In genomic region chr14:105490572-105491365, GRCh38 we compare ENCODE assay signal across 1 cellular context.
TF ChIP-seq lines count a peak whose summit lies in the region.

A gene with protein sequence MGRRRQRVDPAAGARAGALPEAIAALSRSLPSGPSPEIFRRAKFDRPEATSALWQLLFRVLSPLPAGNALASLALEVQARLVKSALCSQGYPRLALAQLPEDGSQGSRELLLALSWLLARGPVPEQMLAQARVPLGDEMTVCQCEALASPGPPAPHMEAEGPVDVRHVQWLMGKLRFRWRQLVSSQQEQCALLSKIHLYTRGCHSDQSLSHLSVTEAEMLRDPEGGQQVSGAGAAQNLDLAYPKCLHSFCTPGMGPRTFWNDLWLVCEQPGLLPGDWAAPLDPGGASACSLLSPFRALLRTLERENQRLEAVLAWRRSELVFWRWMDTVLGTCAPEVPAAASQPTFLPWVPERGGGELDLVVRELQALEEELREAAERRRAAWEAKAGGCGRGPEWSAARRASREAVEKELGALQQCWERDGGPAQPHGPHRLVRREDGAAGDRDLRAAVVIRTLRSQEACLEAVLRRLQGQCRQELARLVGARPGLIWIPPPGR (plus strand): TSS chr14:105491246. CDS start chr14:105491376, 130 bp downstream.

TF ChIP-seq in K562, 482 proteins besides CTCF, POLR2A, EP300 and RAD21 (continued from another document and continues in another):
- TF ChIP-seq ARID4B (CRISPR knock-in tag; IDR thresholded peaks at IDR 0.05) = no peak; the same call in 1 of the 2 replicates
- peak; percentile 92 for TF ChIP-seq NFYB (IDR thresholded peaks at IDR 0.05; ENCODE audit: extremely low read depth, insufficient read length)
- TF ChIP-seq NEUROD1 (IDR thresholded peaks at IDR 0.05; ENCODE audit: borderline replicate concordance, low read depth, low read length, partially characterized antibody) = peak; percentile 80
- TF ChIP-seq NONO (IDR thresholded peaks at IDR 0.05; ENCODE audit: low read depth in 2 of 2, low read length in 1 of 2) = peak; percentile 49 to 91; a peak in 3 of 4 replicates
- TF ChIP-seq, protein P1, sequence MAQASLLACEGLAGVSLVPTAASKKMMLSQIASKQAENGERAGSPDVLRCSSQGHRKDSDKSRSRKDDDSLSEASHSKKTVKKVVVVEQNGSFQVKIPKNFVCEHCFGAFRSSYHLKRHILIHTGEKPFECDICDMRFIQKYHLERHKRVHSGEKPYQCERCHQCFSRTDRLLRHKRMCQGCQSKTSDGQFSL (CRISPR knock-in tag; IDR thresholded peaks at IDR 0.05) = no peak
- TF ChIP-seq, protein P1 (tag; IDR thresholded peaks at IDR 0.05) = no peak
- TF ChIP-seq, protein P2, sequence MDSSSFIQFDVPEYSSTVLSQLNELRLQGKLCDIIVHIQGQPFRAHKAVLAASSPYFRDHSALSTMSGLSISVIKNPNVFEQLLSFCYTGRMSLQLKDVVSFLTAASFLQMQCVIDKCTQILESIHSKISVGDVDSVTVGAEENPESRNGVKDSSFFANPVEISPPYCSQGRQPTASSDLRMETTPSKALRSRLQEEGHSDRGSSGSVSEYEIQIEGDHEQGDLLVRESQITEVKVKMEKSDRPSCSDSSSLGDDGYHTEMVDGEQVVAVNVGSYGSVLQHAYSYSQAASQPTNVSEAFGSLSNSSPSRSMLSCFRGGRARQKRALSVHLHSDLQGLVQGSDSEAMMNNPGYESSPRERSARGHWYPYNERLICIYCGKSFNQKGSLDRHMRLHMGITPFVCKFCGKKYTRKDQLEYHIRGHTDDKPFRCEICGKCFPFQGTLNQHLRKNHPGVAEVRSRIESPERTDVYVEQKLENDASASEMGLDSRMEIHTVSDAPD (CRISPR knock-in tag; IDR thresholded peaks at IDR 0.05) = no peak
- no peak for TF ChIP-seq ZC3H8 (IDR thresholded peaks at IDR 0.05)
- TF ChIP-seq ASH1L (IDR thresholded peaks at IDR 0.05; ENCODE audit: borderline replicate concordance, low read depth, partially characterized antibody) = peak; percentile 96
- peak; percentile 74 for TF ChIP-seq TAF1 (IDR thresholded peaks at IDR 0.05; ENCODE audit: control insufficient read depth, extremely low read depth, insufficient read depth, low read length, severe bottlenecking)
- peak; percentile 37; the same call in 1 of the 2 replicates for TF ChIP-seq BACH1 (tag; IDR thresholded peaks at IDR 0.05)
- peak; percentile 68 for TF ChIP-seq CREB1 (IDR thresholded peaks at IDR 0.05)
- peak; percentile 77 for TF ChIP-seq CREB1 (CRISPR knock-in tag; IDR thresholded peaks at IDR 0.05)
- peak; percentile 87 for TF ChIP-seq ZBED1 (IDR thresholded peaks at IDR 0.05)
- no peak for TF ChIP-seq COPS2 (conservative IDR thresholded peaks at IDR 0.05)
- no peak for TF ChIP-seq ZNF707 (CRISPR knock-in tag; conservative IDR thresholded peaks at IDR 0.05)
- TF ChIP-seq TAL1 (IDR thresholded peaks at IDR 0.05) = no peak
- peak; percentile 95 for TF ChIP-seq ZNF175 (CRISPR knock-in tag; IDR thresholded peaks at IDR 0.05; ENCODE audit: low read depth)
- TF ChIP-seq ZNF316 (IDR thresholded peaks at IDR 0.05) = no peak
- TF ChIP-seq, protein P3, sequence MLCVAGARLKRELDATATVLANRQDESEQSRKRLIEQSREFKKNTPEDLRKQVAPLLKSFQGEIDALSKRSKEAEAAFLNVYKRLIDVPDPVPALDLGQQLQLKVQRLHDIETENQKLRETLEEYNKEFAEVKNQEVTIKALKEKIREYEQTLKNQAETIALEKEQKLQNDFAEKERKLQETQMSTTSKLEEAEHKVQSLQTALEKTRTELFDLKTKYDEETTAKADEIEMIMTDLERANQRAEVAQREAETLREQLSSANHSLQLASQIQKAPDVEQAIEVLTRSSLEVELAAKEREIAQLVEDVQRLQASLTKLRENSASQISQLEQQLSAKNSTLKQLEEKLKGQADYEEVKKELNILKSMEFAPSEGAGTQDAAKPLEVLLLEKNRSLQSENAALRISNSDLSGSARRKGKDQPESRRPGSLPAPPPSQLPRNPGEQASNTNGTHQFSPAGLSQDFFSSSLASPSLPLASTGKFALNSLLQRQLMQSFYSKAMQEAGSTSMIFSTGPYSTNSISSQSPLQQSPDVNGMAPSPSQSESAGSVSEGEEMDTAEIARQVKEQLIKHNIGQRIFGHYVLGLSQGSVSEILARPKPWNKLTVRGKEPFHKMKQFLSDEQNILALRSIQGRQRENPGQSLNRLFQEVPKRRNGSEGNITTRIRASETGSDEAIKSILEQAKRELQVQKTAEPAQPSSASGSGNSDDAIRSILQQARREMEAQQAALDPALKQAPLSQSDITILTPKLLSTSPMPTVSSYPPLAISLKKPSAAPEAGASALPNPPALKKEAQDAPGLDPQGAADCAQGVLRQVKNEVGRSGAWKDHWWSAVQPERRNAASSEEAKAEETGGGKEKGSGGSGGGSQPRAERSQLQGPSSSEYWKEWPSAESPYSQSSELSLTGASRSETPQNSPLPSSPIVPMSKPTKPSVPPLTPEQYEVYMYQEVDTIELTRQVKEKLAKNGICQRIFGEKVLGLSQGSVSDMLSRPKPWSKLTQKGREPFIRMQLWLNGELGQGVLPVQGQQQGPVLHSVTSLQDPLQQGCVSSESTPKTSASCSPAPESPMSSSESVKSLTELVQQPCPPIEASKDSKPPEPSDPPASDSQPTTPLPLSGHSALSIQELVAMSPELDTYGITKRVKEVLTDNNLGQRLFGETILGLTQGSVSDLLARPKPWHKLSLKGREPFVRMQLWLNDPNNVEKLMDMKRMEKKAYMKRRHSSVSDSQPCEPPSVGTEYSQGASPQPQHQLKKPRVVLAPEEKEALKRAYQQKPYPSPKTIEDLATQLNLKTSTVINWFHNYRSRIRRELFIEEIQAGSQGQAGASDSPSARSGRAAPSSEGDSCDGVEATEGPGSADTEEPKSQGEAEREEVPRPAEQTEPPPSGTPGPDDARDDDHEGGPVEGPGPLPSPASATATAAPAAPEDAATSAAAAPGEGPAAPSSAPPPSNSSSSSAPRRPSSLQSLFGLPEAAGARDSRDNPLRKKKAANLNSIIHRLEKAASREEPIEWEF (CRISPR knock-in tag; IDR thresholded peaks at IDR 0.05) = peak; percentile 88
- TF ChIP-seq SOX6 (IDR thresholded peaks at IDR 0.05) = 0 out of 2 replicates have a peak, but pooled peaks have one; percentile 20
- TF ChIP-seq SMARCB1 (IDR thresholded peaks at IDR 0.05; ENCODE audit: insufficient read length, low read depth) = no peak
- peak; percentile 98 for TF ChIP-seq ZNF395 (CRISPR knock-in tag; IDR thresholded peaks at IDR 0.05)
- TF ChIP-seq MGA (IDR thresholded peaks at IDR 0.05) = peak; percentile 24; the same call in 1 of the 2 replicates
- TF ChIP-seq OTX1 (CRISPR knock-in tag; IDR thresholded peaks at IDR 0.05) = 0 out of 2 replicates have a peak, but pooled peaks have one; percentile 57
- no peak for TF ChIP-seq RBM34 (IDR thresholded peaks at IDR 0.05; ENCODE audit: borderline replicate concordance, insufficient read depth, low read length)
- no peak for TF ChIP-seq NFRKB (IDR thresholded peaks at IDR 0.05; ENCODE audit: low read depth)
- peak; percentile 98 for TF ChIP-seq MBD2 (IDR thresholded peaks at IDR 0.05; ENCODE audit: borderline replicate concordance, low read depth)
